In the genomic region with DNA sequence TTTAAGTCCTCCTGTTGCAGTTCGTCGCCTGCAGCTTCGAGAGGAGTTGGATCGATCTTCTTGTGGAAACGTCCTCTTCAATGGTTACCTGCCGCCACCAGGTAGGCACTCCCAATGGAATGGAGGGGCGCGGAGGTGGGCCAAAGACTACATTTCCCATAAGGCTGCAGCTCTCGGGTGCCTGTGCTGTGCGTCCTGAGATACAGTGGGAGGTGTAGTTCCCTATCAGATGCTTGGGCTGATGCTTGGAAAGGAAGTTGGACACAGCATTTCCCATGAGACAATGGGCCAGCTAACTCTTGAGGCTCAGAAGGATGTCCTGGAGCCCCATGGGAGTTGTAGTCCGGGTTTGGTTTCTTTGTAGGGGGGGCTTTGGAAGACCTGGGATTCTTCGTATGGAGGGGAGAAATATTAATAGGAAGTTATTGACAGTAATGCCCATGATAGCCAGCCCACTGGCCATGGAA, we compare ENCODE assay signal across 9 cellular contexts. TPM values are rescaled to one million over a fixed set of nuclear protein-coding genes. Genes with fewer than 3 reads are reported as not detected.
DNase-seq lines count a peak whose midpoint lies in the region; ATAC-seq, FAIRE-seq and TF ChIP-seq lines count a peak whose summit lies in the region.
"Had no signal": no experiment of that assay in that cellular context is flagged by ENCODE, and none has a peak within 500 bp of the region (broad histone marks: within the 10 kb centered on the region; RNA-seq: fewer than 3 reads in every experiment).

No MANE protein-coding gene starts in this region.

- ATAC-seq in activated CD4-positive, alpha-beta T cell treated with anti-CD3 and anti-CD28 coated beads for 36 hours: no peak
- no peak for ATAC-seq in HG03135 (IDR thresholded peaks at IDR 0.05; ENCODE audit: unreplicated experiment)

- no peak for DNase-seq in activated CD4-positive, alpha-beta T cell treated with anti-CD3 and anti-CD28 coated beads for 36 hours
- DNase-seq in activated CD4-positive, alpha-beta T cell treated with anti-CD3 and anti-CD28 coated beads for 1 hour: no peak
- DNase-seq in NCI-H526 treated with DMSO at 0.1 percent for 48 hours (lab: John Stamatoyannopoulos, UW): peak; percentile 71
- peak; percentile 42 to 48 for DNase-seq in cardiac fibroblast (ENCODE audit: low read depth in 2 of 2)
- peak; percentile 32 for DNase-seq in small intestine
- DNase-seq in GM10266 (ENCODE audit: extremely low spot score): no peak
- no peak for DNase-seq in hepatocyte (ENCODE audit: low spot score)
- DNase-seq: activated naive CD4-positive, alpha-beta T cell had no signal

- peak overlapping the region; percentile 25 for H3K27ac Mint-ChIP-seq in activated CD4-positive, alpha-beta T cell treated with anti-CD3 and anti-CD28 coated beads for 36 hours

- H3K4me1 ChIP-seq in small intestine (ENCODE audit: control insufficient read depth in 2 of 2, insufficient read depth in 1 of 2, low read depth in 1 of 2, low read length in 1 of 2) (peaks cover 0 to 5% of the 10 kb centered on the region in 2 donors), hepatocyte (ENCODE audit: insufficient read depth) (no peaks in the 10 kb centered on the region)

- H3K4me1 Mint-ChIP-seq in activated CD4-positive, alpha-beta T cell treated with anti-CD3 and anti-CD28 coated beads for 36 hours: peaks cover 16% of the 10 kb centered on the region

- POLR2A ChIA-PET in activated CD4-positive, alpha-beta T cell treated with anti-CD3 and anti-CD28 coated beads for 36 hours (lab: Charles Lee): no interaction called here

- no peaks in the 10 kb centered on the region for H3K27me3 Mint-ChIP-seq in activated CD4-positive, alpha-beta T cell treated with anti-CD3 and anti-CD28 coated beads for 36 hours

- no peak overlapping the region for H3K4me3 ChIP-seq in cardiac fibroblast (replicated peaks in 1 of 2; ENCODE audit: low read depth in 2 of 2, low read length in 2 of 2)
- H3K4me3 ChIP-seq in small intestine (ENCODE audit: low read depth in 1 of 2, low read length in 2 of 2): no peak overlapping the region
- no peak overlapping the region for H3K4me3 ChIP-seq in hepatocyte

- no peak overlapping the region for H3K4me2 ChIP-seq in hepatocyte

- no peak for TF ChIP-seq CTCF in cardiac fibroblast (IDR thresholded peaks at IDR 0.05; ENCODE audit: low read depth, low read length)
- TF ChIP-seq CTCF in GM10266 (IDR thresholded peaks at IDR 0.05; ENCODE audit: control insufficient read depth, insufficient read depth, low read depth, missing control alignments): no peak
- no peak for TF ChIP-seq CTCF in hepatocyte (IDR thresholded peaks at IDR 0.05; ENCODE audit: poor library complexity)

- CTCF ChIA-PET in activated CD4-positive, alpha-beta T cell treated with anti-CD3 and anti-CD28 coated beads for 36 hours (lab: Charles Lee): interaction anchor here (0.7 to 1.2 kb wide), 4 partner anchors 20 to 46 kb away, joined by 3 to 4 read pairs (median 3); partner anchors contain the start of gene LTBP4

- H2AFZ ChIP-seq in hepatocyte: no peak overlapping the region

- no peaks in the 10 kb centered on the region for H4K20me1 ChIP-seq in hepatocyte (ENCODE audit: insufficient read depth, poor library complexity, severe bottlenecking)

- no peak overlapping the region for H3K27ac ChIP-seq in small intestine (ENCODE audit: low read depth in 1 of 2, low read length in 1 of 2)
- no peak overlapping the region for H3K27ac ChIP-seq in hepatocyte

- H3K27me3 ChIP-seq in small intestine (ENCODE audit: control insufficient read depth in 2 of 2, insufficient read depth in 2 of 2, low read length in 2 of 2): no peaks in the 10 kb centered on the region
- no peaks in the 10 kb centered on the region for H3K27me3 ChIP-seq in hepatocyte

- H3K4me3 Mint-ChIP-seq in activated CD4-positive, alpha-beta T cell treated with anti-CD3 and anti-CD28 coated beads for 36 hours: peak overlapping the region; percentile 85

- no peak for FAIRE-seq in small intestine (lab: Jason Lieb, UNC)

- no peaks in the 10 kb centered on the region for H3K79me2 ChIP-seq in hepatocyte

- intact Hi-C loops in activated CD4-positive, alpha-beta T cell treated with anti-CD3 and anti-CD28 coated beads for 36 hours (cut with DNase I, micrococcal nuclease): no loop called here

- no peaks in the 10 kb centered on the region for H3K9me3 Mint-ChIP-seq in activated CD4-positive, alpha-beta T cell treated with anti-CD3 and anti-CD28 coated beads for 36 hours (ENCODE audit: low read depth)

- peaks cover 4 to 9% of the 10 kb centered on the region in 2 donors for H3K36me3 ChIP-seq in small intestine (ENCODE audit: control insufficient read depth in 2 of 2, insufficient read depth in 2 of 2, low read length in 2 of 2)
- no peaks in the 10 kb centered on the region for H3K36me3 ChIP-seq in hepatocyte (replicated peaks; ENCODE audit: insufficient read depth, low read depth)

- no peaks in the 10 kb centered on the region for H3K9me2 ChIP-seq in hepatocyte (replicated peaks; ENCODE audit: insufficient read depth)

- H3K9me3 ChIP-seq in small intestine (ENCODE audit: control insufficient read depth, low read depth) (no peaks in the 10 kb centered on the region), hepatocyte (ENCODE audit: low read depth) (no peaks in the 10 kb centered on the region)

- 86 to 92% (median 88%) methylated on average over 12 of the region's 12 CpGs for WGBS in small intestine, 3 donors
- WGBS in hepatocyte (ENCODE audit: low lambda C conversion rate, missing lambda C conversion rate): 84% methylated on average over 12 of the region's 12 CpGs

- peaks cover 18% of the 10 kb centered on the region for H3K36me3 Mint-ChIP-seq in activated CD4-positive, alpha-beta T cell treated with anti-CD3 and anti-CD28 coated beads for 36 hours (ENCODE audit: low read depth)

RNA-seq across cellular contexts. Expression of gene SHKBP1, which starts 1.8 kb away (rescaled TPM):
- 100 to 1,000 TPM; 100 to 155 TPM for total RNA-seq in activated CD4-positive, alpha-beta T cell treated with anti-CD3 and anti-CD28 coated beads for 36 hours
- polyA plus RNA-seq in small intestine (10 to 100 TPM; 56.6 to 70.3 (median 64.2) TPM), hepatocyte (81.3 and 83.6 TPM in 2 replicates)
- 22.6 and 44.6 TPM in 2 replicates for total RNA-seq in hepatocyte

RNA-seq across cellular contexts. Expression of gene LTBP4, which starts 22.7 kb away (rescaled TPM):
- total RNA-seq in activated CD4-positive, alpha-beta T cell treated with anti-CD3 and anti-CD28 coated beads for 36 hours: 100 to 1,000 TPM; 142 to 145 TPM
- 100 to 1,000 TPM in 1 of 3 donors, 10 to 100 TPM in 2; 63.3 to 162 (median 69.2) TPM for polyA plus RNA-seq in small intestine
- total RNA-seq in hepatocyte: 45.6 and 50.2 TPM in 2 replicates
- 163 and 185 TPM in 2 replicates for polyA plus RNA-seq in hepatocyte

Comparison
In these comparisons a context has a peak if more than half of its experiments do, and no peak if none do; other contexts are left out.
1. DNase-seq: peak in NCI-H526 treated with DMSO at 0.1 percent for 48 hours (single experiment), cardiac fibroblast (2 of 2) and small intestine (single experiment); none in activated CD4-positive, alpha-beta T cell treated with anti-CD3 and anti-CD28 coated beads for 36 hours (single experiment), activated CD4-positive, alpha-beta T cell treated with anti-CD3 and anti-CD28 coated beads for 1 hour (single experiment), GM10266 (single experiment) and hepatocyte (single experiment).